8 cellular contexts compared by ENCODE assay signal in the genomic region with DNA sequence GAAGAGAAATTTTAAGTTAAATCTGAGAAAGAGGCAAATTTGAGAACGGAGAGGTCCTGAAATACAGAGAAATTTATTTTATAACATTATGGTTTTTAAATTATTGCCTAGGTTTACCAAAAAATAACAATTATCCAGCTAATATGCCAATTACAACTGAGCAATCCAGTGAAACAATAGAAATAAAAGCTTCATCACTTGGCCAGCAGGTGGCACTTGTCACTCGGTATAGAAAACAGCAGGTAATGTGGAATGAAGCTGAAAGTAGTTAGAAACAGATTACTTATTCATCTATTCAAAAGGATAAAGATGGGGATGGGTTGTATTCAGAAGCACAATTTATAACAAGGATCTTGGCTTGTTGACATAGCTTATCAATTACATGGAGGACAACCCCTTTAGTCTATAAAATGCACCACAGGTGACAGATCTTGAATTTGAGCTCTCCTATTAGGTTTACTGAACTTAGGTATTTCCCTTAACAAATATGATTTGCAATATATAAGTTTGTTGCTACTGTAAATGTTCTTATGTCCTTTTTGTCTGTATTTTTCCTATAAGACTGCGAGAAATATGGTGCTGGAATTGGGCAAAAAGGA.
A peak's percentile ranks its signal among the peaks of the same experiment; 100 is the strongest.
DNase-seq lines count a peak whose midpoint lies in the region; ATAC-seq and FAIRE-seq lines count a peak whose summit lies in the region.

No MANE protein-coding gene starts in this region.

- no peak overlapping the region for H3K27ac Mint-ChIP-seq in activated CD4-positive, alpha-beta T cell treated with anti-CD3 and anti-CD28 coated beads, Interleukin-2, amount 10 ng/mL, durations not matched to agents 7 days and 5 days

- no peaks in the 10 kb centered on the region for H3K4me1 Mint-ChIP-seq in activated CD4-positive, alpha-beta T cell treated with anti-CD3 and anti-CD28 coated beads, Interleukin-2, amount 10 ng/mL, durations not matched to agents 7 days and 5 days

- H3K36me3 Mint-ChIP-seq in activated CD4-positive, alpha-beta T cell treated with anti-CD3 and anti-CD28 coated beads, Interleukin-2, amount 10 ng/mL, durations not matched to agents 7 days and 5 days (ENCODE audit: low read depth), result no peaks in the 10 kb centered on the region

- no peaks in the 10 kb centered on the region for H3K9me3 Mint-ChIP-seq in activated CD4-positive, alpha-beta T cell treated with anti-CD3 and anti-CD28 coated beads, Interleukin-2, amount 10 ng/mL, durations not matched to agents 7 days and 5 days

- DNase-seq in Ammon's horn (ENCODE audit: low spot score) (peak; percentile 77), GM18507 (ENCODE audit: extremely low spot score, insufficient read length, low read depth) (peak; percentile 3), NCI-H1930 (lab: John Stamatoyannopoulos, UW) (peak; percentile 16 to 23), fibroblast of gingiva (ENCODE audit: low read depth) (peak; percentile 34), non-pigmented ciliary epithelial cell (ENCODE audit: low read depth) (peak; percentile 23)
- peak; percentile 55 for DNase-seq in activated CD4-positive, alpha-beta T cell treated with anti-CD3 and anti-CD28 coated beads, Interleukin-2, amount 10 ng/mL, durations not matched to agents 7 days and 5 days

- no peak overlapping the region for H3K4me3 Mint-ChIP-seq in activated CD4-positive, alpha-beta T cell treated with anti-CD3 and anti-CD28 coated beads, Interleukin-2, amount 10 ng/mL, durations not matched to agents 7 days and 5 days

- ATAC-seq in HG02885 (IDR thresholded peaks at IDR 0.05; ENCODE audit: poor library complexity, unreplicated experiment) (peak; percentile 92), HG02840 (IDR thresholded peaks at IDR 0.05; ENCODE audit: low FRiP score, unreplicated experiment) (no peak)

- FAIRE-seq in GM18507 (lab: Jason Lieb, UNC), result peak; percentile 88

- CTCF ChIA-PET in activated CD4-positive, alpha-beta T cell treated with anti-CD3 and anti-CD28 coated beads, Interleukin-2, amount 10 ng/mL, durations not matched to agents 7 days and 5 days (lab: Charles Lee), result interaction anchor here (1.0 to 1.4 kb wide), 6 partner anchors 13 to 88 kb away, joined by 3 to 5 read pairs (median 3); no protein-coding TSS in a partner anchor

- POLR2A ChIA-PET in activated CD4-positive, alpha-beta T cell treated with anti-CD3 and anti-CD28 coated beads, Interleukin-2, amount 10 ng/mL, durations not matched to agents 7 days and 5 days (lab: Charles Lee), result no interaction called here

- H3K27me3 Mint-ChIP-seq in activated CD4-positive, alpha-beta T cell treated with anti-CD3 and anti-CD28 coated beads, Interleukin-2, amount 10 ng/mL, durations not matched to agents 7 days and 5 days, result peaks cover 3% of the 10 kb centered on the region

Comparison
In these comparisons a context has a peak if more than half of its experiments do, and no peak if none do; other contexts are left out.
1. DNase-seq: peak in every context shown above with its lines; median percentile 77 in Ammon's horn; 55 in activated CD4-positive, alpha-beta T cell treated with anti-CD3 and anti-CD28 coated beads, Interleukin-2, amount 10 ng/mL, durations not matched to agents 7 days and 5 days; 34 in fibroblast of gingiva; 23 in non-pigmented ciliary epithelial cell; 20 in NCI-H1930; 3 in GM18507.